Comparison of ENCODE assay signal across 1 cellular context in genomic region chr13:108915634-108916497, GRCh38.
TF ChIP-seq lines count a peak whose summit lies in the region.

No MANE protein-coding gene starts in this region.

TF ChIP-seq in HepG2, 621 proteins besides CTCF, POLR2A, EP300 and RAD21 (continued from another document and continues in another):
- TF ChIP-seq SP5 (CRISPR knock-in tag; IDR thresholded peaks at IDR 0.05; ENCODE audit: borderline replicate concordance, low read depth) (no peak), RAD51 (IDR thresholded peaks at IDR 0.05; ENCODE audit: borderline replicate concordance) (peak; percentile 73), ZSCAN31 (CRISPR knock-in tag; IDR thresholded peaks at IDR 0.05; ENCODE audit: low read depth) (no peak), SMAD3 (CRISPR knock-in tag; IDR thresholded peaks at IDR 0.05) (no peak), RXRB (CRISPR knock-in tag; IDR thresholded peaks at IDR 0.05; ENCODE audit: borderline replicate concordance) (peak; percentile 70), ZNF280B (CRISPR knock-in tag; IDR thresholded peaks at IDR 0.05; ENCODE audit: borderline replicate concordance) (no peak), TBX3 (IDR thresholded peaks at IDR 0.05; ENCODE audit: borderline replicate concordance) (no peak), KAT8 (CRISPR knock-in tag; IDR thresholded peaks at IDR 0.05) (peak; percentile 49; the same call in 1 of the 2 replicates), DDIT3 (CRISPR knock-in tag; IDR thresholded peaks at IDR 0.05) (no peak), ZSCAN30 (CRISPR knock-in tag; IDR thresholded peaks at IDR 0.05) (no peak), ZNF142 (CRISPR knock-in tag; IDR thresholded peaks at IDR 0.05) (no peak), KLF11 (CRISPR knock-in tag; IDR thresholded peaks at IDR 0.05) (no peak), NFYB (CRISPR knock-in tag; IDR thresholded peaks at IDR 0.05) (no peak), KLF9 (CRISPR knock-in tag; IDR thresholded peaks at IDR 0.05; ENCODE audit: low read depth) (no peak), SCMH1 (CRISPR knock-in tag; IDR thresholded peaks at IDR 0.05; ENCODE audit: borderline replicate concordance) (no peak), GLMP (CRISPR knock-in tag; IDR thresholded peaks at IDR 0.05; ENCODE audit: borderline replicate concordance) (no peak), ZNF263 (CRISPR knock-in tag; IDR thresholded peaks at IDR 0.05) (0 out of 2 replicates have a peak, but pooled peaks have one; percentile 19), REXO4 (CRISPR knock-in tag; IDR thresholded peaks at IDR 0.05; ENCODE audit: borderline replicate concordance) (no peak), HOMEZ (CRISPR knock-in tag; IDR thresholded peaks at IDR 0.05; ENCODE audit: low read depth) (peak; percentile 69; the same call in 1 of the 2 replicates), ARHGAP35 (CRISPR knock-in tag; IDR thresholded peaks at IDR 0.05; ENCODE audit: borderline replicate concordance) (no peak), HBP1 (CRISPR knock-in tag; IDR thresholded peaks at IDR 0.05; ENCODE audit: low read depth) (no peak; the same call in 1 of the 2 replicates), CC2D1A (CRISPR knock-in tag; IDR thresholded peaks at IDR 0.05) (no peak), ZSCAN21 (CRISPR knock-in tag; IDR thresholded peaks at IDR 0.05; ENCODE audit: borderline replicate concordance) (no peak), TP53 (CRISPR knock-in tag; conservative IDR thresholded peaks at IDR 0.05) (no peak), ZNF788 (CRISPR knock-in tag; IDR thresholded peaks at IDR 0.05; ENCODE audit: borderline replicate concordance) (no peak), ZNF83 (CRISPR knock-in tag; IDR thresholded peaks at IDR 0.05; ENCODE audit: borderline replicate concordance) (no peak), HOXA3 (CRISPR knock-in tag; IDR thresholded peaks at IDR 0.05) (0 out of 2 replicates have a peak, but pooled peaks have one; percentile 31), ZNF30 (CRISPR knock-in tag; IDR thresholded peaks at IDR 0.05) (no peak), ZNF264 (CRISPR knock-in tag; IDR thresholded peaks at IDR 0.05) (peak; percentile 33; the same call in 1 of the 2 replicates), RNF219 (CRISPR knock-in tag; IDR thresholded peaks at IDR 0.05) (no peak), PPARG (CRISPR knock-in tag; conservative IDR thresholded peaks at IDR 0.05) (peak; percentile 77), SNAPC5 (CRISPR knock-in tag; IDR thresholded peaks at IDR 0.05; ENCODE audit: borderline replicate concordance) (no peak), ETV6 (CRISPR knock-in tag; conservative IDR thresholded peaks at IDR 0.05) (no peak), ZNF33A (CRISPR knock-in tag; IDR thresholded peaks at IDR 0.05; ENCODE audit: borderline replicate concordance) (no peak), ZBTB1 (CRISPR knock-in tag; IDR thresholded peaks at IDR 0.05; ENCODE audit: borderline replicate concordance) (no peak), SIX1 (CRISPR knock-in tag; IDR thresholded peaks at IDR 0.05; ENCODE audit: borderline replicate concordance) (no peak), ZHX2 (IDR thresholded peaks at IDR 0.05; ENCODE audit: low read depth) (no peak), ZHX2 (CRISPR knock-in tag; IDR thresholded peaks at IDR 0.05; ENCODE audit: borderline replicate concordance) (no peak), MAFF (IDR thresholded peaks at IDR 0.05; ENCODE audit: low read depth, low read length) (peak; percentile 73), FOXP1 (IDR thresholded peaks at IDR 0.05) (no peak), FOXP1 (CRISPR knock-in tag; IDR thresholded peaks at IDR 0.05) (peak; percentile 41; the same call in 1 of the 2 replicates), TBL1XR1 (IDR thresholded peaks at IDR 0.05; ENCODE audit: borderline replicate concordance, low read length, partially characterized antibody) (peak; percentile 55), ZNF44 (CRISPR knock-in tag; IDR thresholded peaks at IDR 0.05) (no peak), MTA3 (CRISPR knock-in tag; IDR thresholded peaks at IDR 0.05) (no peak)
